ENCODE assay signal across 14 cellular contexts in genomic region chr7:568031-568680, GRCh38. TPM values are rescaled to one million over a fixed set of nuclear protein-coding genes. Genes with fewer than 3 reads are reported as not detected.
DNase-seq lines count a peak whose midpoint lies in the region; ATAC-seq and TF ChIP-seq lines count a peak whose summit lies in the region.
"Had no signal": no experiment of that assay in that cellular context is flagged by ENCODE, and none has a peak within 500 bp of the region (broad histone marks: within the 10 kb centered on the region; RNA-seq: fewer than 3 reads in every experiment).

No MANE protein-coding gene starts in this region.

- H3K4me3 Mint-ChIP-seq in neural crest cell: no peak overlapping the region
- H3K4me3 Mint-ChIP-seq: B cell, HFFc6 had no signal

- H3K36me3 Mint-ChIP-seq in neural crest cell (ENCODE audit: low read depth): no peaks in the 10 kb centered on the region

- H3K27ac ChIP-seq in left ventricle myocardium inferior (replicated peaks) (peak overlapping the region; percentile 64), tibial artery (peak overlapping the region; percentile 48 to 56)

- peaks cover 3% of the 10 kb centered on the region for H3K27me3 Mint-ChIP-seq in neural crest cell (ENCODE audit: low read depth)
- H3K27me3 Mint-ChIP-seq: B cell had no signal

- no peaks in the 10 kb centered on the region for H3K36me3 ChIP-seq in left ventricle myocardium inferior
- H3K36me3 ChIP-seq in tibial artery: no peaks in the 10 kb centered on the region

- TF ChIP-seq CTCF in cardiac fibroblast (IDR thresholded peaks at IDR 0.05; ENCODE audit: low read depth, low read length) (no peak), left ventricle myocardium inferior (IDR thresholded peaks at IDR 0.05; ENCODE audit: borderline replicate concordance) (no peak), neural crest cell (conservative IDR thresholded peaks at IDR 0.05) (no peak), tibial artery (IDR thresholded peaks at IDR 0.05) (no peak)

- H3K4me1 ChIP-seq in left ventricle myocardium inferior: peaks cover 34% of the 10 kb centered on the region
- H3K4me1 ChIP-seq in tibial artery: peaks cover 0 to 39% (median 29%) of the 10 kb centered on the region in 4 donors

- H3K27ac Mint-ChIP-seq in neural crest cell (ENCODE audit: unreplicated experiment): peak overlapping the region; percentile 57
- H3K27ac Mint-ChIP-seq: B cell, HFFc6 had no signal

- DNase-seq in cardiac fibroblast (ENCODE audit: low read depth in 2 of 2) (peak; percentile 5 to 29), left ventricle myocardium inferior (no peak), neural crest cell (ENCODE audit: low read depth, low spot score) (no peak), tibial artery (no peak), Kasumi-1 (lab: John Stamatoyannopoulos, UW) (no peak), NCI-H187 (lab: John Stamatoyannopoulos, UW) (no peak)
- DNase-seq: GF-D8, HFFc6, KG1, NCI-H1092, NCI-H187 treated with DMSO at 0.1 percent for 48 hours, NCI-H446 had no signal

- intact Hi-C loops in left ventricle myocardium inferior (cut with micrococcal nuclease): no loop called here
- intact Hi-C loops in tibial artery (cut with DNase I; ENCODE audit: low total_unique reads): no loop called here

- H3K4me3 ChIP-seq in cardiac fibroblast (replicated peaks in 1 of 2; ENCODE audit: low read depth in 2 of 2, low read length in 2 of 2): no peak overlapping the region
- peak overlapping the region; percentile 24 for H3K4me3 ChIP-seq in left ventricle myocardium inferior
- peak overlapping the region; percentile 14 to 16 for H3K4me3 ChIP-seq in tibial artery

- no peaks in the 10 kb centered on the region for H3K9me3 Mint-ChIP-seq in neural crest cell
- H3K9me3 Mint-ChIP-seq: HFFc6 had no signal

- H3K27me3 ChIP-seq in left ventricle myocardium inferior (ENCODE audit: low read depth) (no peaks in the 10 kb centered on the region), tibial artery (no peaks in the 10 kb centered on the region)

- no peak for ATAC-seq in GM19452 (IDR thresholded peaks at IDR 0.05; ENCODE audit: unreplicated experiment)

- no peaks in the 10 kb centered on the region for H3K9me3 ChIP-seq in left ventricle myocardium inferior (replicated peaks)
- H3K9me3 ChIP-seq in tibial artery: no peaks in the 10 kb centered on the region

- H3K4me1 Mint-ChIP-seq in neural crest cell: peaks cover 3% of the 10 kb centered on the region
- H3K4me1 Mint-ChIP-seq: B cell had no signal

RNA-seq across cellular contexts. Expression of gene PDGFA, which starts 48.5 kb away (rescaled TPM):
- 26.0 TPM for total RNA-seq in left ventricle myocardium inferior
- 0.82 and 1.0 TPM in 2 replicates for total RNA-seq in neural crest cell

Comparison
In these comparisons a context has a peak if more than half of its experiments do, and no peak if none do; other contexts are left out.
1. DNase-seq: peak in cardiac fibroblast (2 of 2); none in left ventricle myocardium inferior (single experiment), neural crest cell (single experiment), tibial artery (0 of 2), Kasumi-1 (0 of 2) and NCI-H187 (0 of 2).
2. H3K4me3 ChIP-seq: peak in left ventricle myocardium inferior (single experiment) and tibial artery (2 of 2); none in cardiac fibroblast (0 of 2).
3. RNA of gene PDGFA, which starts 48.5 kb away (total RNA-seq): 26.0 TPM in left ventricle myocardium inferior (single experiment); 0.82 to 1.0 TPM in neural crest cell; every median in the first group is over 10 times any median in the second.